ENCODE assay signal across 8 cellular contexts in genomic region chr5:94746731-94747124, GRCh38.
A peak's percentile ranks its signal among the peaks of the same experiment; 100 is the strongest.
DNase-seq lines count a peak whose midpoint lies in the region; ATAC-seq, FAIRE-seq and TF ChIP-seq lines count a peak whose summit lies in the region.
"Had no signal": no experiment of that assay in that cellular context is flagged by ENCODE, and none has a peak within 500 bp of the region (broad histone marks: within the 10 kb centered on the region; RNA-seq: fewer than 3 reads in every experiment).

No MANE protein-coding gene starts in this region.

- H3K27ac ChIP-seq in OCI-LY7 (ENCODE audit: low read depth, low read length, poor library complexity, severe bottlenecking) (peak overlapping the region; percentile 25), thyroid gland (peak overlapping the region in 1 of 3 donors; percentile 38)

- BruUV-seq in OCI-LY7 (replicated peaks; lab: Mats Ljungman, UMichigan) = no TSS peak

- no peaks in the 10 kb centered on the region for H3K27me3 ChIP-seq in thyroid gland

- H3K79me2 ChIP-seq in OCI-LY7 (ENCODE audit: insufficient read depth, low read depth, low read length) = no peaks in the 10 kb centered on the region

- 14 to 19% methylated on average over 1 of the region's 1 CpG for WGBS in thyroid gland, 2 donors

- H3K4me3 ChIP-seq in OCI-LY7 (ENCODE audit: low read depth, low read length, poor library complexity, severe bottlenecking) (peak overlapping the region; percentile 23), thyroid gland (replicated peaks in 1 of 3) (no peak overlapping the region)

- CTCF ChIA-PET in OCI-LY7 (lab: Charles Lee; ENCODE audit: unreplicated experiment) = no interaction called here

- H3K36me3 ChIP-seq in OCI-LY7 (ENCODE audit: insufficient read depth, low read length) (no peaks in the 10 kb centered on the region), thyroid gland (no peaks in the 10 kb centered on the region)

- no peak for FAIRE-seq in urothelium cell line (lab: Jason Lieb, UNC)

- TF ChIP-seq POLR2A in thyroid gland (IDR thresholded peaks at IDR 0.05) = no peak

- DNase-seq in OCI-LY7 (ENCODE audit: low spot score) = peak; percentile 87
- DNase-seq in thyroid gland = peak; percentile 25 to 33
- DNase-seq in urothelium cell line (ENCODE audit: low spot score) = no peak
- no peak for DNase-seq in NCI-H1417 (lab: John Stamatoyannopoulos, UW)
- DNase-seq in nucleus accumbens (lab: John Stamatoyannopoulos, UW) = no peak
- DNase-seq: activated CD8-positive, alpha-beta memory T cell treated with anti-CD3 and anti-CD28 coated beads for 24 hours had no signal

- POLR2A ChIA-PET in OCI-LY7 (lab: Charles Lee) = interaction anchor here (1.5 to 2.4 kb wide), 2 partner anchors 9 to 63 kb away, joined by 3 to 10 read pairs; no protein-coding TSS in a partner anchor

- TF ChIP-seq CTCF in OCI-LY7 (conservative IDR thresholded peaks at IDR 0.05; ENCODE audit: low read length) (no peak), thyroid gland (IDR thresholded peaks at IDR 0.05) (no peak)

- H4K20me1 ChIP-seq in OCI-LY7 (ENCODE audit: insufficient read depth, low read length) = no peaks in the 10 kb centered on the region

- intact Hi-C loops in OCI-LY7 (cut with micrococcal nuclease; ENCODE audit: unreplicated experiment) (loop anchor here (5.0 kb wide), 1 partner anchor 46 kb away; no protein-coding TSS in a partner anchor), thyroid gland (cut with DNase I) (no loop called here)

- H2AFZ ChIP-seq in OCI-LY7 (ENCODE audit: low read length) = peak overlapping the region; percentile 45; the same call in 1 of the 2 replicates

- no peaks in the 10 kb centered on the region for H3K9me2 ChIP-seq in OCI-LY7 (ENCODE audit: insufficient read depth, low read length)

- ATAC-seq in GM19324 (IDR thresholded peaks at IDR 0.05; ENCODE audit: low FRiP score, unreplicated experiment) = peak; percentile 61
- ATAC-seq in HG03060 (IDR thresholded peaks at IDR 0.05; ENCODE audit: low read depth, unreplicated experiment) = peak; percentile 44

- H3K4me1 ChIP-seq in OCI-LY7 (ENCODE audit: insufficient read depth, low read length, poor library complexity, severe bottlenecking) (peaks cover 42% of the 10 kb centered on the region), thyroid gland (peaks cover 5 to 15% of the 10 kb centered on the region in 2 donors)

- H3K4me2 ChIP-seq in OCI-LY7 (ENCODE audit: low read length) = peak overlapping the region; percentile 51

- H3K9me3 ChIP-seq in OCI-LY7 (ENCODE audit: low read length) = no peaks in the 10 kb centered on the region
- no peaks in the 10 kb centered on the region for H3K9me3 ChIP-seq in thyroid gland

Comparison
In these comparisons a context has a peak if more than half of its experiments do, and no peak if none do; other contexts are left out.
1. DNase-seq: peak in OCI-LY7 (single experiment) and thyroid gland (2 of 2); none in urothelium cell line (single experiment), NCI-H1417 (0 of 3) and nucleus accumbens (0 of 56).